In genomic region chr12:83173250-83173649, GRCh38 we compare ENCODE assay signal across 32 cellular contexts.
"Had no signal": no experiment of that assay in that cellular context is flagged by ENCODE, and none has a peak within 500 bp of the region (broad histone marks: within the 10 kb centered on the region; RNA-seq: fewer than 3 reads in every experiment).

No MANE protein-coding gene starts in this region.

- H3K36me3 ChIP-seq: ascending aorta, breast epithelium, cardiac muscle cell, colonic mucosa, esophagus squamous epithelium, gastroesophageal sphincter had no signal

- H3K4me1 Mint-ChIP-seq: activated CD4-positive, alpha-beta memory T cell treated with anti-CD3 and anti-CD28 coated beads, Interleukin-2, amount 10 ng/mL, durations not matched to agents 7 days and 5 days; activated CD4-positive, alpha-beta T cell treated with anti-CD3 and anti-CD28 coated beads, Interleukin-2, amount 10 ng/mL, durations not matched to agents 7 days and 5 days; activated naive CD4-positive, alpha-beta T cell treated with anti-CD3 and anti-CD28 coated beads, Interleukin-2, amount 10 ng/mL, durations not matched to agents 7 days and 5 days; activated naive CD8-positive, alpha-beta T cell treated with anti-CD3 and anti-CD28 coated beads, Interleukin-2, amount 10 ng/mL, durations not matched to agents 7 days and 5 days had no signal

- FAIRE-seq: endometrium, endothelial cell of umbilical vein, TTC549 had no signal

- H3K27me3 ChIP-seq: ascending aorta, breast epithelium, cardiac muscle cell, colonic mucosa, esophagus squamous epithelium, gastroesophageal sphincter had no signal

- H3K4me1 ChIP-seq: ascending aorta, breast epithelium, colonic mucosa, esophagus squamous epithelium had no signal

- H3K27me3 Mint-ChIP-seq: activated CD4-positive, alpha-beta memory T cell treated with anti-CD3 and anti-CD28 coated beads, Interleukin-2, amount 10 ng/mL, durations not matched to agents 7 days and 5 days; activated CD4-positive, alpha-beta T cell treated with anti-CD3 and anti-CD28 coated beads, Interleukin-2, amount 10 ng/mL, durations not matched to agents 7 days and 5 days; activated naive CD4-positive, alpha-beta T cell treated with anti-CD3 and anti-CD28 coated beads, Interleukin-2, amount 10 ng/mL, durations not matched to agents 7 days and 5 days; activated naive CD8-positive, alpha-beta T cell treated with anti-CD3 and anti-CD28 coated beads, Interleukin-2, amount 10 ng/mL, durations not matched to agents 7 days and 5 days; brain had no signal

- H3K9me3 ChIP-seq: ascending aorta, breast epithelium, colonic mucosa, esophagus squamous epithelium, gastroesophageal sphincter had no signal

- H3K4me3 ChIP-seq: ascending aorta, breast epithelium, cardiac muscle cell, colonic mucosa, esophagus squamous epithelium, gastroesophageal sphincter had no signal

- H3K36me3 Mint-ChIP-seq: activated naive CD4-positive, alpha-beta T cell treated with anti-CD3 and anti-CD28 coated beads, Interleukin-2, amount 10 ng/mL, durations not matched to agents 7 days and 5 days; activated naive CD4-positive, alpha-beta T cell treated with anti-CD3 and anti-CD28 coated beads, Interleukin-2, amount 50 U/mL, for 72 hours; activated naive CD8-positive, alpha-beta T cell treated with anti-CD3 and anti-CD28 coated beads, Interleukin-2, amount 10 ng/mL, durations not matched to agents 7 days and 5 days; brain; WTC11 had no signal

- H3K27ac ChIP-seq: ascending aorta, breast epithelium, cardiac muscle cell, colonic mucosa, epithelial cell of prostate, esophagus squamous epithelium, gastroesophageal sphincter, VCaP had no signal

- ATAC-seq: activated naive CD4-positive, alpha-beta T cell treated with anti-CD3 and anti-CD28 coated beads, Interleukin-2, amount 50 U/mL, for 72 hours; activated T-cell treated with anti-CD3 and anti-CD28 coated beads, Interleukin-2, amount 50 U/mL, for 72 hours; gastroesophageal sphincter; WTC11 had no signal

- DNase-seq: activated CD4-positive, alpha-beta memory T cell treated with anti-CD3 and anti-CD28 coated beads, Interleukin-2, amount 10 ng/mL, durations not matched to agents 7 days and 5 days; activated CD4-positive, alpha-beta T cell treated with anti-CD3 and anti-CD28 coated beads for 1 hour; activated CD4-positive, alpha-beta T cell treated with anti-CD3 and anti-CD28 coated beads for 4 hours; activated CD4-positive, alpha-beta T cell treated with anti-CD3 and anti-CD28 coated beads, Interleukin-2, amount 10 ng/mL, durations not matched to agents 7 days and 5 days; activated CD4-positive, alpha-beta T cell treated with anti-CD3 and anti-CD28 coated beads, Interleukin-2, amount 50 U/mL, for 4 hours; activated CD8-positive, alpha-beta memory T cell treated with anti-CD3 and anti-CD28 coated beads, Interleukin-2, amount 50 U/mL, for 48 hours; activated gamma-delta T cell; activated naive CD4-positive, alpha-beta T cell; activated naive CD4-positive, alpha-beta T cell treated with anti-CD3 and anti-CD28 coated beads, Interleukin-2, amount 10 ng/mL, durations not matched to agents 7 days and 5 days; activated naive CD8-positive, alpha-beta T cell treated with anti-CD3 and anti-CD28 coated beads, Interleukin-2, amount 10 ng/mL, durations not matched to agents 7 days and 5 days; activated T-cell treated with anti-CD3 and anti-CD28 coated beads for 4 hours; activated T-cell treated with anti-CD3 and anti-CD28 coated beads, Interleukin-2, amount 50 U/mL, for 24 hours; activated T-cell treated with anti-CD3 and anti-CD28 coated beads, Interleukin-2, amount 50 U/mL, for 72 hours; central memory CD4-positive, alpha-beta T cell; cerebellar nuclear complex; colonic mucosa; effector CD8-positive, alpha-beta T cell; esophagus squamous epithelium; foreskin melanocyte; T-helper 2 cell had no signal

- H3K4me3 Mint-ChIP-seq: activated CD4-positive, alpha-beta memory T cell treated with anti-CD3 and anti-CD28 coated beads, Interleukin-2, amount 10 ng/mL, durations not matched to agents 7 days and 5 days; activated CD4-positive, alpha-beta T cell treated with anti-CD3 and anti-CD28 coated beads, Interleukin-2, amount 10 ng/mL, durations not matched to agents 7 days and 5 days; activated naive CD4-positive, alpha-beta T cell treated with anti-CD3 and anti-CD28 coated beads, Interleukin-2, amount 10 ng/mL, durations not matched to agents 7 days and 5 days; activated naive CD8-positive, alpha-beta T cell treated with anti-CD3 and anti-CD28 coated beads, Interleukin-2, amount 10 ng/mL, durations not matched to agents 7 days and 5 days; activated T-cell treated with anti-CD3 and anti-CD28 coated beads, Interleukin-2, amount 50 U/mL, for 24 hours; activated T-cell treated with anti-CD3 and anti-CD28 coated beads, Interleukin-2, amount 50 U/mL, for 72 hours; brain; WTC11 had no signal

- H3K9me3 Mint-ChIP-seq: activated CD4-positive, alpha-beta memory T cell treated with anti-CD3 and anti-CD28 coated beads, Interleukin-2, amount 10 ng/mL, durations not matched to agents 7 days and 5 days; activated CD4-positive, alpha-beta T cell treated with anti-CD3 and anti-CD28 coated beads, Interleukin-2, amount 10 ng/mL, durations not matched to agents 7 days and 5 days; activated naive CD4-positive, alpha-beta T cell treated with anti-CD3 and anti-CD28 coated beads, Interleukin-2, amount 10 ng/mL, durations not matched to agents 7 days and 5 days; activated naive CD4-positive, alpha-beta T cell treated with anti-CD3 and anti-CD28 coated beads, Interleukin-2, amount 50 U/mL, for 72 hours; activated naive CD8-positive, alpha-beta T cell treated with anti-CD3 and anti-CD28 coated beads, Interleukin-2, amount 10 ng/mL, durations not matched to agents 7 days and 5 days; activated T-cell treated with anti-CD3 and anti-CD28 coated beads, Interleukin-2, amount 50 U/mL, for 24 hours; brain; WTC11 had no signal

- H3K27ac Mint-ChIP-seq: activated CD4-positive, alpha-beta memory T cell treated with anti-CD3 and anti-CD28 coated beads, Interleukin-2, amount 10 ng/mL, durations not matched to agents 7 days and 5 days; activated CD4-positive, alpha-beta T cell treated with anti-CD3 and anti-CD28 coated beads, Interleukin-2, amount 10 ng/mL, durations not matched to agents 7 days and 5 days; activated naive CD4-positive, alpha-beta T cell treated with anti-CD3 and anti-CD28 coated beads, Interleukin-2, amount 10 ng/mL, durations not matched to agents 7 days and 5 days; activated naive CD4-positive, alpha-beta T cell treated with anti-CD3 and anti-CD28 coated beads, Interleukin-2, amount 50 U/mL, for 72 hours; activated naive CD8-positive, alpha-beta T cell treated with anti-CD3 and anti-CD28 coated beads, Interleukin-2, amount 10 ng/mL, durations not matched to agents 7 days and 5 days; activated T-cell treated with anti-CD3 and anti-CD28 coated beads, Interleukin-2, amount 50 U/mL, for 24 hours; activated T-cell treated with anti-CD3 and anti-CD28 coated beads, Interleukin-2, amount 50 U/mL, for 72 hours; brain; WTC11 had no signal
